In the genomic region with DNA sequence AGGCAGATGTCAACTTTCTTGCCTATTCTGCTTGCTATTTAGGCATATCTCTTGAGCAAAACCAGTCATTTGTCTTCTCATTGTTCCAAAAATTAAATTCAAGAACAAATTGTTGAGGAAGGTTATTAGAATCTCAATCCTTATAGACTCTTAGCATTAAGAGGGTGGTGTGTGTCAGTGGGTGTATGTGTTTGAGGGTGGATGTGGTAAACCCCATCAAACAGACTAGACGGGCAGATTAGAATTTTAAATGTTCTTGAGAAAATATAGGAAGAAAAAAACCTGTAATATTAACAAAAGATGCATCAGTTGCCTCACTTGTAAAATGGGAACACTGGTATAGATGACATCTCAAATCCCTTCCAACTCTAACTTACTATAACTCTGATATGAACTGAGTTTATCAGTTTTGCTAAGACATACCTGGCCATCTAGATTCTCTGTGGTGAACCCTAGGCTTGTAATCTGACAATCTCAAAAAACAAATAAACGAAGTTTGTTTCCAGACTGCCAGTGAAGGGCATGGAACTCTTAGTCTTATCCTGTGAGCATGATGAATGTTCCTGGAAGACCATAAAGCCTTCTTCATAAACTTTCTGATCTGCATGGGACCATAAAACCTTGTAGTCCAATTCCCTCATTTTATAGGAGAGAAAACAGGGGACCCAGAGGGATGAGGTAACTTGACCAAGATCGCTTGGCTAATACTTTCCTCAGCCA, we compare ENCODE assay signal across 1 cellular context.
TF ChIP-seq lines count a peak whose summit lies in the region.

No MANE protein-coding gene starts in this region.

TF ChIP-seq in GM23338, 12 proteins besides CTCF, POLR2A, EP300 and RAD21 (continued from another document):
- TF ChIP-seq, protein P1, sequence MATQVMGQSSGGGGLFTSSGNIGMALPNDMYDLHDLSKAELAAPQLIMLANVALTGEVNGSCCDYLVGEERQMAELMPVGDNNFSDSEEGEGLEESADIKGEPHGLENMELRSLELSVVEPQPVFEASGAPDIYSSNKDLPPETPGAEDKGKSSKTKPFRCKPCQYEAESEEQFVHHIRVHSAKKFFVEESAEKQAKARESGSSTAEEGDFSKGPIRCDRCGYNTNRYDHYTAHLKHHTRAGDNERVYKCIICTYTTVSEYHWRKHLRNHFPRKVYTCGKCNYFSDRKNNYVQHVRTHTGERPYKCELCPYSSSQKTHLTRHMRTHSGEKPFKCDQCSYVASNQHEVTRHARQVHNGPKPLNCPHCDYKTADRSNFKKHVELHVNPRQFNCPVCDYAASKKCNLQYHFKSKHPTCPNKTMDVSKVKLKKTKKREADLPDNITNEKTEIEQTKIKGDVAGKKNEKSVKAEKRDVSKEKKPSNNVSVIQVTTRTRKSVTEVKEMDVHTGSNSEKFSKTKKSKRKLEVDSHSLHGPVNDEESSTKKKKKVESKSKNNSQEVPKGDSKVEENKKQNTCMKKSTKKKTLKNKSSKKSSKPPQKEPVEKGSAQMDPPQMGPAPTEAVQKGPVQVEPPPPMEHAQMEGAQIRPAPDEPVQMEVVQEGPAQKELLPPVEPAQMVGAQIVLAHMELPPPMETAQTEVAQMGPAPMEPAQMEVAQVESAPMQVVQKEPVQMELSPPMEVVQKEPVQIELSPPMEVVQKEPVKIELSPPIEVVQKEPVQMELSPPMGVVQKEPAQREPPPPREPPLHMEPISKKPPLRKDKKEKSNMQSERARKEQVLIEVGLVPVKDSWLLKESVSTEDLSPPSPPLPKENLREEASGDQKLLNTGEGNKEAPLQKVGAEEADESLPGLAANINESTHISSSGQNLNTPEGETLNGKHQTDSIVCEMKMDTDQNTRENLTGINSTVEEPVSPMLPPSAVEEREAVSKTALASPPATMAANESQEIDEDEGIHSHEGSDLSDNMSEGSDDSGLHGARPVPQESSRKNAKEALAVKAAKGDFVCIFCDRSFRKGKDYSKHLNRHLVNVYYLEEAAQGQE (IDR thresholded peaks at IDR 0.05; ENCODE audit: unreplicated experiment), result no peak
- TF ChIP-seq ZNF114 (CRISPR knock-in tag; IDR thresholded peaks at IDR 0.05) (no peak), ZNF331 (CRISPR knock-in tag; IDR thresholded peaks at IDR 0.05; ENCODE audit: low read depth) (no peak), EZH2phosphoT487 (IDR thresholded peaks at IDR 0.05; ENCODE audit: unreplicated experiment) (no peak), STAT1 (IDR thresholded peaks at IDR 0.05; ENCODE audit: unreplicated experiment) (no peak), EZH2 (IDR thresholded peaks at IDR 0.05; ENCODE audit: low read depth, unreplicated experiment) (no peak), POLR2AphosphoS5 (IDR thresholded peaks at IDR 0.05; ENCODE audit: low read depth) (no peak), CREB1 (CRISPR knock-in tag; IDR thresholded peaks at IDR 0.05; ENCODE audit: low read depth) (no peak), JUNB (IDR thresholded peaks at IDR 0.05; ENCODE audit: unreplicated experiment) (no peak), ETS1 (IDR thresholded peaks at IDR 0.05) (no peak)
- TF ChIP-seq, protein P2, sequence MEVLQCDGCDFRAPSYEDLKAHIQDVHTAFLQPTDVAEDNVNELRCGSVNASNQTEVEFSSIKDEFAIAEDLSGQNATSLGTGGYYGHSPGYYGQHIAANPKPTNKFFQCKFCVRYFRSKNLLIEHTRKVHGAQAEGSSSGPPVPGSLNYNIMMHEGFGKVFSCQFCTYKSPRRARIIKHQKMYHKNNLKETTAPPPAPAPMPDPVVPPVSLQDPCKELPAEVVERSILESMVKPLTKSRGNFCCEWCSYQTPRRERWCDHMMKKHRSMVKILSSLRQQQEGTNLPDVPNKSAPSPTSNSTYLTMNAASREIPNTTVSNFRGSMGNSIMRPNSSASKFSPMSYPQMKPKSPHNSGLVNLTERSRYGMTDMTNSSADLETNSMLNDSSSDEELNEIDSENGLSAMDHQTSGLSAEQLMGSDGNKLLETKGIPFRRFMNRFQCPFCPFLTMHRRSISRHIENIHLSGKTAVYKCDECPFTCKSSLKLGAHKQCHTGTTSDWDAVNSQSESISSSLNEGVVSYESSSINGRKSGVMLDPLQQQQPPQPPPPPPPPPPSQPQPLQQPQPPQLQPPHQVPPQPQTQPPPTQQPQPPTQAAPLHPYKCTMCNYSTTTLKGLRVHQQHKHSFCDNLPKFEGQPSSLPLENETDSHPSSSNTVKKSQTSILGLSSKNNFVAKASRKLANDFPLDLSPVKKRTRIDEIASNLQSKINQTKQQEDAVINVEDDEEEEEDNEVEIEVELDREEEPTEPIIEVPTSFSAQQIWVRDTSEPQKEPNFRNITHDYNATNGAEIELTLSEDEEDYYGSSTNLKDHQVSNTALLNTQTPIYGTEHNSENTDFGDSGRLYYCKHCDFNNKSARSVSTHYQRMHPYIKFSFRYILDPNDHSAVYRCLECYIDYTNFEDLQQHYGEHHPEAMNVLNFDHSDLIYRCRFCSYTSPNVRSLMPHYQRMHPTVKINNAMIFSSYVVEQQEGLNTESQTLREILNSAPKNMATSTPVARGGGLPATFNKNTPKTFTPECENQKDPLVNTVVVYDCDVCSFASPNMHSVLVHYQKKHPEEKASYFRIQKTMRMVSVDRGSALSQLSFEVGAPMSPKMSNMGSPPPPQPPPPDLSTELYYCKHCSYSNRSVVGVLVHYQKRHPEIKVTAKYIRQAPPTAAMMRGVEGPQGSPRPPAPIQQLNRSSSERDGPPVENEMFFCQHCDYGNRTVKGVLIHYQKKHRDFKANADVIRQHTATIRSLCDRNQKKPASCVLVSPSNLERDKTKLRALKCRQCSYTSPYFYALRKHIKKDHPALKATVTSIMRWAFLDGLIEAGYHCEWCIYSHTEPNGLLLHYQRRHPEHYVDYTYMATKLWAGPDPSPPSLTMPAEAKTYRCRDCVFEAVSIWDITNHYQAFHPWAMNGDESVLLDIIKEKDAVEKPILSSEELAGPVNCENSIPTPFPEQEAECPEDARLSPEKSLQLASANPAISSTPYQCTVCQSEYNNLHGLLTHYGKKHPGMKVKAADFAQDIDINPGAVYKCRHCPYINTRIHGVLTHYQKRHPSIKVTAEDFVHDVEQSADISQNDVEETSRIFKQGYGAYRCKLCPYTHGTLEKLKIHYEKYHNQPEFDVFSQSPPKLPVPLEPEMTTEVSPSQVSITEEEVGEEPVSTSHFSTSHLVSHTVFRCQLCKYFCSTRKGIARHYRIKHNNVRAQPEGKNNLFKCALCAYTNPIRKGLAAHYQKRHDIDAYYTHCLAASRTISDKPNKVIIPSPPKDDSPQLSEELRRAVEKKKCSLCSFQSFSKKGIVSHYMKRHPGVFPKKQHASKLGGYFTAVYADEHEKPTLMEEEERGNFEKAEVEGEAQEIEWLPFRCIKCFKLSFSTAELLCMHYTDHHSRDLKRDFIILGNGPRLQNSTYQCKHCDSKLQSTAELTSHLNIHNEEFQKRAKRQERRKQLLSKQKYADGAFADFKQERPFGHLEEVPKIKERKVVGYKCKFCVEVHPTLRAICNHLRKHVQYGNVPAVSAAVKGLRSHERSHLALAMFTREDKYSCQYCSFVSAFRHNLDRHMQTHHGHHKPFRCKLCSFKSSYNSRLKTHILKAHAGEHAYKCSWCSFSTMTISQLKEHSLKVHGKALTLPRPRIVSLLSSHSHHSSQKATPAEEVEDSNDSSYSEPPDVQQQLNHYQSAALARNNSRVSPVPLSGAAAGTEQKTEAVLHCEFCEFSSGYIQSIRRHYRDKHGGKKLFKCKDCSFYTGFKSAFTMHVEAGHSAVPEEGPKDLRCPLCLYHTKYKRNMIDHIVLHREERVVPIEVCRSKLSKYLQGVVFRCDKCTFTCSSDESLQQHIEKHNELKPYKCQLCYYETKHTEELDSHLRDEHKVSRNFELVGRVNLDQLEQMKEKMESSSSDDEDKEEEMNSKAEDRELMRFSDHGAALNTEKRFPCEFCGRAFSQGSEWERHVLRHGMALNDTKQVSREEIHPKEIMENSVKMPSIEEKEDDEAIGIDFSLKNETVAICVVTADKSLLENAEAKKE (CRISPR knock-in tag; IDR thresholded peaks at IDR 0.05), result no peak
TF ChIP-seq in GM23338: peak in this region for 0.
